In the genomic region with DNA sequence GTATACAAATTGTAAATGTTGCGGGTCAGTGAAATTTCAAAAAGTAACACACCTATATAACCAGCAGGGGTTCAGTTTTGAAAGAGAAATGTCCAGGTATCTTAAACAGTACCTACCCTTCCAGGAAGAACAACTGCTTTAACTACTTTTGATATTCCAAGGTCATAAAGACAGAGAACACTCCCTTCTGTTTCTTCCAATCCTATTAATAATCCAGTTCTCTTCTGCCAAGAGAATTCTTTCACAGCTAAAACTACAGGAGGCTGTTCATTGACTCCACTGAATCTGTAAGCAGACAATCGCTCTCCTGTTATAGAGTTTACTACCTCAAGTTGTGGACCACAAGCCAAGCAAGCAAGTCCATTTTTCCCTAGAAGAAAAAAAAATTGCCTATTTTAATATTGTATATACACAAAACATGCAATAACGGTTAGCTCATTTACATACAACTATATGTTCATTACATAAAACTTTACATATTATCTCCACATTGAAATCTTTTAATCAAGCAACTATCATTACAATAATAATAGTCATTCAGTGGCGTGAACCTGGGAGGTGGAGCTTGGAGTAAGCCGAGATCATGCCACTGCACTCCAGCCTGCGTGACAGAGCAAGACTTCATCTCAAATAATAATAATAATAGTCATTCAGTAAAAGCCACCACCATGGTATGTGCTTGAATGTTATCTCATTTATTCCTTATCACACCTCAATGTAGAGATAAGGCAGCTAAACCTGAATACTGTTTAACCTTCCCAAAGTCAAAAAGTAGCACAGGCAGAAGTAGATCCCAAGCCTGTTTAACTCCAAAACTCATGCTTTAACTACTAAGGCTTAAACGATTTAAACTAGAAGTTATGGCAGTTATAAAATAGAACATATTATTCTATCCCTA, we compare ENCODE assay signal across 8 cellular contexts. TPM values are rescaled to one million over a fixed set of nuclear protein-coding genes. Genes with fewer than 3 reads are reported as not detected.
DNase-seq lines count a peak whose midpoint lies in the region; ATAC-seq, FAIRE-seq and TF ChIP-seq lines count a peak whose summit lies in the region.
"Not testable (repeated sequence)": the region's sequence is repeated elsewhere in the genome, so short reads cannot be mapped to it uniquely, and the experiment has no call there.

No MANE protein-coding gene starts in this region.

- not testable (repeated sequence) for H3K27me3 Mint-ChIP-seq in Caco-2 (ENCODE audit: insufficient read depth, unreplicated experiment); neural crest cell (ENCODE audit: low read depth)

- not testable (repeated sequence) for DNase-seq in Caco-2; H54 (ENCODE audit: insufficient read length, low spot score); body of pancreas; Right ventricle myocardium superior; left cardiac atrium; right cardiac atrium; neural crest cell (ENCODE audit: low read depth, low spot score); psoas muscle

- POLR2A ChIA-PET in Caco-2 (lab: Charles Lee): not testable (repeated sequence)

- CTCF ChIA-PET in Caco-2 (lab: Charles Lee): interaction anchor here (0.5 kb wide), 1 partner anchor 1759 kb away, joined by 4 read pairs; no protein-coding TSS in a partner anchor

- peak; percentile 36 for FAIRE-seq in H54 (lab: Jason Lieb, UNC)

- intact Hi-C loops in Caco-2 (cut with micrococcal nuclease; ENCODE audit: unreplicated experiment); body of pancreas (cut with DNase I); Right ventricle myocardium superior (cut with DNase I); left cardiac atrium (cut with DNase I); right cardiac atrium (cut with DNase I); psoas muscle (cut with DNase I): not testable (repeated sequence)

- H3K9me3 Mint-ChIP-seq in Caco-2 (ENCODE audit: unreplicated experiment); neural crest cell: not testable (repeated sequence)

- peak overlapping the region in 2 of 4 donors; percentile 16 to 23 for H3K27ac ChIP-seq in body of pancreas
- peak overlapping the region; percentile 13 for H3K27ac ChIP-seq in right cardiac atrium (ENCODE audit: low read length)
- not testable (repeated sequence) for H3K27ac ChIP-seq in psoas muscle

- ATAC-seq in body of pancreas (peak; percentile 82), Right ventricle myocardium superior (ENCODE audit: poor library complexity) (peak; percentile 73), left cardiac atrium (peak; percentile 21 to 77), right cardiac atrium (peak; percentile 36 to 64), psoas muscle (peak in 3 of 4 donors; percentile 42 to 73 (median 59))

- H3K27ac Mint-ChIP-seq in Caco-2 (ENCODE audit: unreplicated experiment): peak overlapping the region; percentile 70
- H3K27ac Mint-ChIP-seq in neural crest cell (ENCODE audit: unreplicated experiment): not testable (repeated sequence)

- H3K4me1 ChIP-seq in Caco-2 (peaks cover 19% of the 10 kb centered on the region), psoas muscle (peaks cover 24% of the 10 kb centered on the region)
- H3K4me1 ChIP-seq in body of pancreas; right cardiac atrium (ENCODE audit: control insufficient read depth, insufficient read depth, low read length): not testable (repeated sequence)

- not testable (repeated sequence) for H3K27me3 ChIP-seq in Caco-2 (replicated peaks; ENCODE audit: control insufficient read depth, insufficient read depth, low read length); body of pancreas; right cardiac atrium (ENCODE audit: control insufficient read depth, insufficient read depth); psoas muscle (ENCODE audit: insufficient read depth in 3 of 3, low read length in 2 of 3)

- TF ChIP-seq CTCF in Caco-2 (IDR thresholded peaks at IDR 0.05; ENCODE audit: insufficient read depth in 1 of 2, low read depth in 1 of 2, low read length in 1 of 2, severe bottlenecking in 1 of 2, unreplicated experiment in 1 of 2); body of pancreas (IDR thresholded peaks at IDR 0.05); psoas muscle (IDR thresholded peaks at IDR 0.05): not testable (repeated sequence)
- peak; percentile 15 for TF ChIP-seq CTCF in neural crest cell (conservative IDR thresholded peaks at IDR 0.05)

- H3K4me1 Mint-ChIP-seq in Caco-2 (ENCODE audit: low read depth, unreplicated experiment): peaks cover 12% of the 10 kb centered on the region
- not testable (repeated sequence) for H3K4me1 Mint-ChIP-seq in neural crest cell

- H3K4me3 ChIP-seq in Caco-2 (ENCODE audit: low read depth, low read length); body of pancreas; right cardiac atrium (ENCODE audit: low read length); psoas muscle: not testable (repeated sequence)

- BruUV-seq in Caco-2 (replicated peaks; lab: Mats Ljungman, UMichigan): not testable (repeated sequence)

- not testable (repeated sequence) for TF ChIP-seq POLR2A in H54 (IDR thresholded peaks at IDR 0.05; ENCODE audit: low read depth, low read length); body of pancreas (IDR thresholded peaks at IDR 0.05)

- peaks cover 57% of the 10 kb centered on the region for H3K36me3 Mint-ChIP-seq in Caco-2 (ENCODE audit: insufficient read depth, unreplicated experiment)
- H3K36me3 Mint-ChIP-seq in neural crest cell (ENCODE audit: low read depth): peaks cover 17% of the 10 kb centered on the region

- peak overlapping the region; percentile 25 for H3K4me3 Mint-ChIP-seq in Caco-2 (ENCODE audit: unreplicated experiment)
- H3K4me3 Mint-ChIP-seq in neural crest cell: not testable (repeated sequence)

- H3K36me3 ChIP-seq in Caco-2 (ENCODE audit: control insufficient read depth, insufficient read depth, low read length); body of pancreas (replicated peaks in 1 of 2; ENCODE audit: insufficient read depth in 1 of 2, low read depth in 2 of 2): not testable (repeated sequence)
- H3K36me3 ChIP-seq in psoas muscle (ENCODE audit: insufficient read depth in 1 of 2, low read depth in 1 of 2): peaks cover 3 to 73% of the 10 kb centered on the region in 2 donors

- WGBS in body of pancreas, 2 donors: 61% methylated on average over 7 of the region's 7 CpGs
- 83% methylated on average over 7 of the region's 7 CpGs for WGBS in right cardiac atrium
- WGBS in psoas muscle, 3 donors: 65 to 81% (median 75%) methylated on average over 7 of the region's 7 CpGs

- not testable (repeated sequence) for H3K9me3 ChIP-seq in Caco-2; body of pancreas; right cardiac atrium (ENCODE audit: control insufficient read depth, low read length); psoas muscle

RNA-seq across cellular contexts. Expression of gene AHCTF1, which starts 15.5 kb away (rescaled TPM):
- 42.3 and 48.7 TPM in 2 replicates for total RNA-seq in Caco-2 (2022)
- total RNA-seq in body of pancreas: 10 to 100 TPM; 17.5 to 18.7 TPM
- 19.7 TPM for total RNA-seq in Right ventricle myocardium superior
- 10 to 100 TPM; 20.0 to 23.6 TPM for total RNA-seq in left cardiac atrium
- 10 to 100 TPM; 20.2 to 24.3 (median 20.5) TPM for total RNA-seq in right cardiac atrium
- 7.8 TPM for polyA plus RNA-seq in right cardiac atrium
- total RNA-seq in neural crest cell: 40.4 and 47.3 TPM in 2 replicates
- total RNA-seq in psoas muscle: 10 to 100 TPM; 16.8 to 29.6 (median 25.3) TPM
- polyA plus RNA-seq in psoas muscle: 10 to 100 TPM in 1 of 3 donors, 1 to 10 TPM in 2; 9.0 to 19.1 (median 9.5) TPM
